Comparison of ENCODE assay signal across 29 cellular contexts in the genomic region with DNA sequence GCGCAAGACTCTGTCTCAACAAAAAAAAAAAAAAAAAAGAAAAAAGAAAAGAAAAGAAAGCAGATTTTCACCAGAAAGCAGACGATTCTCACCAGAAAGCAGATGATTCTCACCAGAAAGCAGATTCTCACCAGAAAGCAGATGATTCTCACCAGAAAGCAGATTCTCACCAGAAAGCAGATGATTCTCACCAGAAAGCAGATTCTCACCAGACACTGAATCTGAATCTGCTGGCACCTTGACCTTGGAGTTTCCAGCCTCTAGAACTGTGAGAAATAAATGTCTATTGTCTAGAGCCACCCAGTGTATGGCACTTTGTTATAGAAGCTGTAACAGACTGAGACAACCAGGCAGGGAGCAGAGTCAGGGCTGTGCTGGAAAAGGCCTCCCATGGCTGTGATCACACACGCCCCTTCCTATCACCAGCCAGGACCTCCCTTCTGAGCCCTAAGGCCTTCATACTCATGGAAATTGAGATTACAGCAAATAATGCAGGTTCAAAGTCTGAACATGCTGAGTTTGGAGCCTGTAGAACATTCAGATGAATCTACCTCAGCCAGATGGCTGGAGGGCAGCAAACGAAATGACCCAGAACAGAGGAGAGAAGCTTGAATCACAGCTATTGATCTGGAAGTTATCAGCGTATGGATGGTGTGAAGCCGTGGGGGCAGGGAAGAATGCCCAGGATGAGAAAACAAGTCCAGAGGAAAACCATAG.
"Had no signal": no experiment of that assay in that cellular context is flagged by ENCODE, and none has a peak within 500 bp of the region (broad histone marks: within the 10 kb centered on the region; RNA-seq: fewer than 3 reads in every experiment).

No MANE protein-coding gene starts in this region.

- H3K27ac Mint-ChIP-seq: activated CD4-positive, alpha-beta memory T cell treated with anti-CD3 and anti-CD28 coated beads for 36 hours; activated CD4-positive, alpha-beta T cell treated with anti-CD3 and anti-CD28 coated beads, Interleukin-2, amount 10 ng/mL, durations not matched to agents 24 days and 14 days; activated naive CD4-positive, alpha-beta T cell treated with anti-CD3 and anti-CD28 coated beads, Interleukin-2, amount 10 ng/mL, durations not matched to agents 7 days and 5 days; activated naive CD8-positive, alpha-beta T cell treated with anti-CD3 and anti-CD28 coated beads, Interleukin-2, amount 10 ng/mL, durations not matched to agents 7 days and 5 days; activated T-helper 1 cell treated with anti-CD3 and anti-CD28 coated beads, Interleukin-12 subunit alpha, Interleukin-12 subunit beta, Interleukin-2, Interleukin-4 antibody, amounts not matched to agents 30 ng/mL and 10 ng/mL and 1 ng/mL, durations not matched to agents 14 hours and 24 hours and 36 hours; natural killer cell treated with Interleukin-12 subunit alpha and Interleukin-12 subunit beta and Interleukin-15 and Interleukin-18, amount 100 ng/mL, for 72 hours; T-helper 17 cell had no signal

- H3K4me3 ChIP-seq: ascending aorta, coronary artery, dorsolateral prefrontal cortex, gastroesophageal sphincter, left lung, lower lobe of right lung, right atrium auricular region, spleen, tibial nerve had no signal

- H3K9me3 ChIP-seq: ascending aorta, gastroesophageal sphincter, left lung, lower lobe of right lung, neutrophil, right atrium auricular region, spleen, tibial nerve had no signal

- H3K4me1 ChIP-seq: ascending aorta, gastroesophageal sphincter, left lung, lower lobe of right lung, right atrium auricular region, spleen, tibial nerve had no signal

- ATAC-seq: gastroesophageal sphincter; left lung; lower lobe of right lung; natural killer cell treated with Interleukin-12 subunit alpha and Interleukin-12 subunit beta and Interleukin-15 and Interleukin-18, amount 100 ng/mL, for 72 hours; T-helper 17 cell had no signal

- H3K4me1 Mint-ChIP-seq: activated CD4-positive, alpha-beta T cell treated with anti-CD3 and anti-CD28 coated beads, Interleukin-2, amount 10 ng/mL, durations not matched to agents 24 days and 14 days; activated naive CD4-positive, alpha-beta T cell treated with anti-CD3 and anti-CD28 coated beads, Interleukin-2, amount 10 ng/mL, durations not matched to agents 7 days and 5 days; activated naive CD8-positive, alpha-beta T cell treated with anti-CD3 and anti-CD28 coated beads, Interleukin-2, amount 10 ng/mL, durations not matched to agents 7 days and 5 days; T-helper 17 cell had no signal

- H3K27ac ChIP-seq: ascending aorta, coronary artery, dorsolateral prefrontal cortex, gastroesophageal sphincter, left lung, lower lobe of right lung, neutrophil, right atrium auricular region, spleen, tibial nerve had no signal

- H3K36me3 Mint-ChIP-seq: activated CD4-positive, alpha-beta memory T cell treated with anti-CD3 and anti-CD28 coated beads for 36 hours; activated naive CD4-positive, alpha-beta T cell treated with anti-CD3 and anti-CD28 coated beads, Interleukin-2, amount 10 ng/mL, durations not matched to agents 7 days and 5 days; activated naive CD8-positive, alpha-beta T cell treated with anti-CD3 and anti-CD28 coated beads, Interleukin-2, amount 10 ng/mL, durations not matched to agents 7 days and 5 days; natural killer cell treated with Interleukin-12 subunit alpha and Interleukin-12 subunit beta and Interleukin-15 and Interleukin-18, amount 100 ng/mL, for 72 hours had no signal

- H3K4me3 Mint-ChIP-seq: activated CD4-positive, alpha-beta memory T cell treated with anti-CD3 and anti-CD28 coated beads for 36 hours; activated CD4-positive, alpha-beta T cell treated with anti-CD3 and anti-CD28 coated beads, Interleukin-2, amount 10 ng/mL, durations not matched to agents 24 days and 14 days; activated naive CD4-positive, alpha-beta T cell treated with anti-CD3 and anti-CD28 coated beads, Interleukin-2, amount 10 ng/mL, durations not matched to agents 7 days and 5 days; activated naive CD8-positive, alpha-beta T cell treated with anti-CD3 and anti-CD28 coated beads, Interleukin-2, amount 10 ng/mL, durations not matched to agents 7 days and 5 days; activated T-helper 1 cell treated with anti-CD3 and anti-CD28 coated beads, Interleukin-12 subunit alpha, Interleukin-12 subunit beta, Interleukin-2, Interleukin-4 antibody, amounts not matched to agents 30 ng/mL and 10 ng/mL and 1 ng/mL, durations not matched to agents 14 hours and 24 hours and 36 hours; brain; natural killer cell treated with Interleukin-12 subunit alpha and Interleukin-12 subunit beta and Interleukin-15 and Interleukin-18, amount 100 ng/mL, for 72 hours; T-helper 17 cell had no signal

- H3K9me3 Mint-ChIP-seq: activated CD4-positive, alpha-beta memory T cell treated with anti-CD3 and anti-CD28 coated beads for 36 hours; activated CD4-positive, alpha-beta T cell treated with anti-CD3 and anti-CD28 coated beads, Interleukin-2, amount 10 ng/mL, durations not matched to agents 24 days and 14 days; activated naive CD4-positive, alpha-beta T cell treated with anti-CD3 and anti-CD28 coated beads, Interleukin-2, amount 10 ng/mL, durations not matched to agents 7 days and 5 days; activated T-helper 1 cell treated with anti-CD3 and anti-CD28 coated beads, Interleukin-12 subunit alpha, Interleukin-12 subunit beta, Interleukin-2, Interleukin-4 antibody, amounts not matched to agents 30 ng/mL and 10 ng/mL and 1 ng/mL, durations not matched to agents 14 hours and 24 hours and 36 hours; brain; natural killer cell treated with Interleukin-12 subunit alpha and Interleukin-12 subunit beta and Interleukin-15 and Interleukin-18, amount 100 ng/mL, for 72 hours had no signal

- H3K36me3 ChIP-seq: ascending aorta, left lung, lower lobe of right lung, right atrium auricular region had no signal

- H3K27me3 Mint-ChIP-seq: activated CD4-positive, alpha-beta memory T cell treated with anti-CD3 and anti-CD28 coated beads for 36 hours; activated CD4-positive, alpha-beta T cell treated with anti-CD3 and anti-CD28 coated beads, Interleukin-2, amount 10 ng/mL, durations not matched to agents 24 days and 14 days; activated naive CD4-positive, alpha-beta T cell treated with anti-CD3 and anti-CD28 coated beads, Interleukin-2, amount 10 ng/mL, durations not matched to agents 7 days and 5 days; activated naive CD8-positive, alpha-beta T cell treated with anti-CD3 and anti-CD28 coated beads, Interleukin-2, amount 10 ng/mL, durations not matched to agents 7 days and 5 days; brain; natural killer cell treated with Interleukin-12 subunit alpha and Interleukin-12 subunit beta and Interleukin-15 and Interleukin-18, amount 100 ng/mL, for 72 hours; T-helper 17 cell had no signal

- DNase-seq: activated CD4-positive, alpha-beta memory T cell treated with anti-CD3 and anti-CD28 coated beads for 36 hours; activated CD4-positive, alpha-beta T cell treated with anti-CD3 and anti-CD28 coated beads, Interleukin-2, amount 10 ng/mL, durations not matched to agents 24 days and 14 days; activated CD4-positive, CD25-positive, alpha-beta regulatory T cell treated with anti-CD3 and anti-CD28 coated beads, Interleukin-2, amount 50 U/mL, for 72 hours; activated CD8-positive, alpha-beta memory T cell treated with anti-CD3 and anti-CD28 coated beads, Interleukin-2, amount 50 U/mL, for 4 hours; activated effector memory CD4-positive, alpha-beta T cell treated with anti-CD3 and anti-CD28 coated beads, Interleukin-2, amount 50 U/mL, for 16 hours; activated naive CD4-positive, alpha-beta T cell treated with anti-CD3 and anti-CD28 coated beads, Interleukin-2, amount 10 ng/mL, durations not matched to agents 7 days and 5 days; activated naive CD8-positive, alpha-beta T cell treated with anti-CD3 and anti-CD28 coated beads, Interleukin-2, amount 10 ng/mL, durations not matched to agents 7 days and 5 days; activated T-cell treated with anti-CD3 and anti-CD28 coated beads, Interleukin-2, amount 50 U/mL, for 1 hour; dorsolateral prefrontal cortex; effector memory CD4-positive, alpha-beta T cell; head of caudate nucleus; hypothalamus; kidney glomerular epithelial cell; left lung; lower lobe of right lung; mesenchymal stem cell; spleen; stimulated activated naive CD4-positive, alpha-beta T cell; T-helper 17 cell; T1000 had no signal

- H3K27me3 ChIP-seq: ascending aorta, dorsolateral prefrontal cortex, gastroesophageal sphincter, left lung, neutrophil, right atrium auricular region, spleen, tibial nerve had no signal
